ENCODE assay signal across 16 cellular contexts in genomic region chr9:5562806-5563416, GRCh38. TPM values are rescaled to one million over a fixed set of nuclear protein-coding genes. Genes with fewer than 3 reads are reported as not detected.
A peak's percentile ranks its signal among the peaks of the same experiment; 100 is the strongest.
DNase-seq lines count a peak whose midpoint lies in the region; ATAC-seq, FAIRE-seq and TF ChIP-seq lines count a peak whose summit lies in the region.
"Had no signal": no experiment of that assay in that cellular context is flagged by ENCODE, and none has a peak within 500 bp of the region (broad histone marks: within the 10 kb centered on the region; RNA-seq: fewer than 3 reads in every experiment).

No MANE protein-coding gene starts in this region.

- H3K4me2 ChIP-seq in smooth muscle cell, result peak overlapping the region; percentile 8
- H3K4me2 ChIP-seq: BLaER1 had no signal

- H3K27ac ChIP-seq in SK-N-MC, result peak overlapping the region; percentile 55
- peak overlapping the region; percentile 74 for H3K27ac ChIP-seq in smooth muscle cell (ENCODE audit: low read depth)
- H3K27ac ChIP-seq: BLaER1 had no signal

- no peaks in the 10 kb centered on the region for H4K20me1 ChIP-seq in smooth muscle cell (ENCODE audit: low read depth)
- H4K20me1 ChIP-seq: BLaER1 had no signal

- FAIRE-seq in GM19239 (lab: Jason Lieb, UNC), result peak; percentile 85

- H3K9me3 ChIP-seq in SK-N-MC (ENCODE audit: low read depth, low read length) (no peaks in the 10 kb centered on the region), smooth muscle cell (replicated peaks; ENCODE audit: low read depth) (no peaks in the 10 kb centered on the region)
- H3K9me3 ChIP-seq: BLaER1 had no signal

- H3K36me3 ChIP-seq in SK-N-MC (ENCODE audit: insufficient read depth, low read length) (no peaks in the 10 kb centered on the region), smooth muscle cell (ENCODE audit: low read depth) (no peaks in the 10 kb centered on the region)

- no peaks in the 10 kb centered on the region for H3K4me1 ChIP-seq in smooth muscle cell (ENCODE audit: low read depth)

- H3K9ac ChIP-seq in SK-N-MC (ENCODE audit: insufficient read length) (peak overlapping the region; percentile 30), smooth muscle cell (ENCODE audit: low read depth) (no peak overlapping the region)
- H3K9ac ChIP-seq: BLaER1 had no signal

- DNase-seq in GM19239 (ENCODE audit: insufficient read length, low spot score), result no peak
- peak; percentile 3 for DNase-seq in SK-N-MC (ENCODE audit: low read depth, low spot score)
- peak; percentile 65 for DNase-seq in epidermal melanocyte (ENCODE audit: insufficient read length, low spot score)
- no peak for DNase-seq in smooth muscle cell (lab: John Stamatoyannopoulos, UW; ENCODE audit: unreplicated experiment)
- DNase-seq in DMS114 treated with DMSO at 0.1 percent for 48 hours (lab: John Stamatoyannopoulos, UW; ENCODE audit: unreplicated experiment), result no peak
- no peak for DNase-seq in NCI-H2029 treated with DMSO at 0.1 percent for 48 hours (lab: John Stamatoyannopoulos, UW)
- DNase-seq: activated CD4-positive, CD25-positive, alpha-beta regulatory T cell; heart left ventricle; KG1; kidney glomerular epithelial cell; NCI-H1417 treated with DMSO at 0.1 percent for 48 hours; NCI-H446 treated with DMSO at 0.1 percent for 48 hours; substantia nigra had no signal

- no peaks in the 10 kb centered on the region for H3K79me2 ChIP-seq in smooth muscle cell (ENCODE audit: low read depth)

- H3K4me3 ChIP-seq in SK-N-MC (0 out of 2 replicates have a peak overlapping the region, but pooled peaks have one; percentile 10), smooth muscle cell (no peak overlapping the region)
- H3K4me3 ChIP-seq: BLaER1, heart left ventricle had no signal

- 72% methylated on average over 5 of the region's 5 CpGs for WGBS in smooth muscle cell (ENCODE audit: low lambda C conversion rate)

- ATAC-seq in HG03571 (IDR thresholded peaks at IDR 0.05; ENCODE audit: unreplicated experiment), result no peak

- no peak overlapping the region for H2AFZ ChIP-seq in smooth muscle cell (ENCODE audit: low read depth)

- H3F3A ChIP-seq in smooth muscle cell (ENCODE audit: low read depth), result no peaks in the 10 kb centered on the region

- H3K27me3 ChIP-seq in smooth muscle cell (ENCODE audit: low read depth), result no peaks in the 10 kb centered on the region
- H3K27me3 ChIP-seq: BLaER1, heart left ventricle had no signal

- TF ChIP-seq CTCF in smooth muscle cell (IDR thresholded peaks at IDR 0.05; ENCODE audit: borderline replicate concordance, insufficient read depth, poor library complexity, severe bottlenecking), result no peak

RNA-seq across cellular contexts. Expression of gene PDCD1LG2, which starts 52.6 kb away (rescaled TPM):
- 11.1 and 11.6 TPM in 2 replicates for total RNA-seq in smooth muscle cell
- polyA plus RNA-seq in smooth muscle cell, result 4.5 and 10.0 TPM in 2 replicates
- total RNA-seq: progenitor cell of endocrine pancreas had no signal

Comparison
In these comparisons a context has a peak if more than half of its experiments do, and no peak if none do; other contexts are left out.
1. DNase-seq: peak in SK-N-MC (single experiment) and epidermal melanocyte (single experiment); none in GM19239 (single experiment), smooth muscle cell (single experiment), DMS114 treated with DMSO at 0.1 percent for 48 hours (single experiment) and NCI-H2029 treated with DMSO at 0.1 percent for 48 hours (single experiment).